Comparison of ENCODE assay signal across 11 cellular contexts in genomic region chr13:44667950-44668349, GRCh38.
DNase-seq lines count a peak whose midpoint lies in the region; ATAC-seq, FAIRE-seq and TF ChIP-seq lines count a peak whose summit lies in the region.
"Had no signal": no experiment of that assay in that cellular context is flagged by ENCODE, and none has a peak within 500 bp of the region (broad histone marks: within the 10 kb centered on the region; RNA-seq: fewer than 3 reads in every experiment).

No MANE protein-coding gene starts in this region.

- H3K9me3 ChIP-seq in BE2C (no peaks in the 10 kb centered on the region), HAP-1 (no peaks in the 10 kb centered on the region)
- H3K9me3 ChIP-seq: neutrophil had no signal

- ATAC-seq in GM21576 (IDR thresholded peaks at IDR 0.05; ENCODE audit: unreplicated experiment): peak; percentile 86
- ATAC-seq: activated CD8-positive, alpha-beta memory T cell treated with anti-CD3 and anti-CD28 coated beads, Interleukin-2, amount 10 ng/mL, durations not matched to agents 7 days and 5 days had no signal

- no peak for FAIRE-seq in RCC 7860 (lab: Jason Lieb, UNC)

- in situ Hi-C loops in HAP-1 (cut with MboI; ENCODE audit: low sequenced_read_pairs): no loop called here

- no peak for TF ChIP-seq CTCF in BE2C (IDR thresholded peaks at IDR 0.05; ENCODE audit: low read depth, low read length)

- DNase-seq in EH (ENCODE audit: low read depth) (peak; percentile 97), RCC 7860 (ENCODE audit: low spot score) (peak; percentile 26), left kidney (ENCODE audit: low read depth, low spot score) (peak; percentile 18), BE2C (no peak), NCI-H2029 treated with DMSO at 0.1 percent for 48 hours (lab: John Stamatoyannopoulos, UW) (no peak), HAP-1 (ENCODE audit: low spot score in 2 of 2) (no peak)
- no peak for DNase-seq in activated effector memory CD4-positive, alpha-beta T cell treated with anti-CD3 and anti-CD28 coated beads, Interleukin-2, amount 50 U/mL, for 16 hours
- DNase-seq: activated CD8-positive, alpha-beta memory T cell treated with anti-CD3 and anti-CD28 coated beads, Interleukin-2, amount 10 ng/mL, durations not matched to agents 7 days and 5 days; SW 1271 had no signal

- H3K4me1 ChIP-seq in BE2C: no peaks in the 10 kb centered on the region; the same call in 1 of the 2 replicates
- peaks cover 8% of the 10 kb centered on the region for H3K4me1 ChIP-seq in HAP-1

- H3K27me3 ChIP-seq in BE2C (no peaks in the 10 kb centered on the region), HAP-1 (ENCODE audit: low read depth) (peaks cover 21% of the 10 kb centered on the region)
- H3K27me3 ChIP-seq: neutrophil had no signal

- H3K36me3 ChIP-seq in BE2C: no peaks in the 10 kb centered on the region
- H3K36me3 ChIP-seq in HAP-1 (replicated peaks): no peaks in the 10 kb centered on the region
- H3K36me3 ChIP-seq: neutrophil had no signal

- H3K4me3 ChIP-seq in BE2C (ENCODE audit: low read depth, low read length) (no peak overlapping the region), HAP-1 (no peak overlapping the region)

Comparison
In these comparisons a context has a peak if more than half of its experiments do, and no peak if none do; other contexts are left out.
1. DNase-seq: peak in EH (single experiment), RCC 7860 (single experiment) and left kidney (single experiment); none in BE2C (single experiment), NCI-H2029 treated with DMSO at 0.1 percent for 48 hours (single experiment), HAP-1 (0 of 2) and activated effector memory CD4-positive, alpha-beta T cell treated with anti-CD3 and anti-CD28 coated beads, Interleukin-2, amount 50 U/mL, for 16 hours (single experiment).